2 cellular contexts compared by ENCODE assay signal in the genomic region with DNA sequence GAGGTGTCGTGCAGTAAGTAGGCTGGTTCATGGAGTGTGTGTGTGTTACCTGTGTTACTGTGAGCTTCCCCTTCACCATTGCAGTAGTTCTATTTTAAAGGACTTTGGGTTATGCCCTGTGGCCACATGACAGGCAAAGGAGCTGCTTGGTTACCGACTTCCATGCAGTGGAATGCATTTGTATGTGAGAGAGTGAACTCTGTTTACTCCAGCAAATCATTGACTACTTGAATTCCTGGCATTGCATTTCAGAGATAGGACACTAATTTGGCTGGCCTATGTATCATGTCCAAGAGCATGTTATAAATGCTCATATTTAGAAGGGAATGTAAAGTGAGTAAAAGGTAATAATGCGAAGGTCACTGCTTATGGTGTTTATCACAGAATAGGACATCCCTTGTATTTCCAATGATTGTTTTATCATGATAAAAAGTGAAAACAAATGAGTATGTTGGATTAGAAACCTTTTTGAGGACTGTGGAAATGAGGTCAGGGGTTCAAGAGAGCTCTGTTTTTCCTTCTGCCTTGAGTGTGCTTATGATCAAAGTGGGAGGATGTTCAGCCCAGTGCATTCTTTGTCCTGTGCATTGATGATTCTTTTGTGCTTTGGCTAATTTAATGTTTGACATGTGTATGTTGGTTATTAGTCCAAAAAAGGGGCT.
TF ChIP-seq lines count a peak whose summit lies in the region.

No MANE protein-coding gene starts in this region.

TF ChIP-seq in IMR-90, 13 proteins besides CTCF, POLR2A, EP300 and RAD21:
- TF ChIP-seq, protein P1, sequence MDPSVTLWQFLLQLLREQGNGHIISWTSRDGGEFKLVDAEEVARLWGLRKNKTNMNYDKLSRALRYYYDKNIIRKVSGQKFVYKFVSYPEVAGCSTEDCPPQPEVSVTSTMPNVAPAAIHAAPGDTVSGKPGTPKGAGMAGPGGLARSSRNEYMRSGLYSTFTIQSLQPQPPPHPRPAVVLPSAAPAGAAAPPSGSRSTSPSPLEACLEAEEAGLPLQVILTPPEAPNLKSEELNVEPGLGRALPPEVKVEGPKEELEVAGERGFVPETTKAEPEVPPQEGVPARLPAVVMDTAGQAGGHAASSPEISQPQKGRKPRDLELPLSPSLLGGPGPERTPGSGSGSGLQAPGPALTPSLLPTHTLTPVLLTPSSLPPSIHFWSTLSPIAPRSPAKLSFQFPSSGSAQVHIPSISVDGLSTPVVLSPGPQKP (IDR thresholded peaks at IDR 0.05; ENCODE audit: borderline replicate concordance, low read depth, low read length) = no peak
- TF ChIP-seq BHLHE40 (IDR thresholded peaks at IDR 0.05; ENCODE audit: low read depth, low read length) (no peak), SMC3 (IDR thresholded peaks at IDR 0.05; ENCODE audit: low read depth, low read length) (no peak), MAZ (IDR thresholded peaks at IDR 0.05; ENCODE audit: borderline replicate concordance, low read depth, low read length) (no peak)
- TF ChIP-seq, protein P2, sequence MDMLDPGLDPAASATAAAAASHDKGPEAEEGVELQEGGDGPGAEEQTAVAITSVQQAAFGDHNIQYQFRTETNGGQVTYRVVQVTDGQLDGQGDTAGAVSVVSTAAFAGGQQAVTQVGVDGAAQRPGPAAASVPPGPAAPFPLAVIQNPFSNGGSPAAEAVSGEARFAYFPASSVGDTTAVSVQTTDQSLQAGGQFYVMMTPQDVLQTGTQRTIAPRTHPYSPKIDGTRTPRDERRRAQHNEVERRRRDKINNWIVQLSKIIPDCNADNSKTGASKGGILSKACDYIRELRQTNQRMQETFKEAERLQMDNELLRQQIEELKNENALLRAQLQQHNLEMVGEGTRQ (IDR thresholded peaks at IDR 0.05; ENCODE audit: low read depth, low read length) = peak; percentile 52; the same call in 1 of the 2 replicates

TF ChIP-seq in HepG2, 621 proteins besides CTCF, POLR2A, EP300 and RAD21 (continues in another document):
- TF ChIP-seq HDAC2 (CRISPR knock-in tag; IDR thresholded peaks at IDR 0.05) = peak; percentile 65
- peak; percentile 41; the same call in 1 of the 2 replicates for TF ChIP-seq HNF4G (IDR thresholded peaks at IDR 0.05; ENCODE audit: borderline replicate concordance, low read depth, low read length)
- TF ChIP-seq HNF4G (CRISPR knock-in tag; IDR thresholded peaks at IDR 0.05; ENCODE audit: borderline replicate concordance, low read depth) = no peak
- TF ChIP-seq HOXA3 (CRISPR knock-in tag; IDR thresholded peaks at IDR 0.05) = peak; percentile 43; the same call in 1 of the 2 replicates
- TF ChIP-seq ZFP90 (CRISPR knock-in tag; IDR thresholded peaks at IDR 0.05; ENCODE audit: borderline replicate concordance) = 0 out of 2 replicates have a peak, but pooled peaks have one; percentile 29
- peak; percentile 52; the same call in 1 of the 2 replicates for TF ChIP-seq ZNF331 (CRISPR knock-in tag; IDR thresholded peaks at IDR 0.05)
- TF ChIP-seq NR2F1 (CRISPR knock-in tag; IDR thresholded peaks at IDR 0.05) = peak in 1 of 2 experiments; percentile 22; a peak in 1 of 4 replicates
- TF ChIP-seq SOX6 (IDR thresholded peaks at IDR 0.05) = no peak
- TF ChIP-seq SOX6 (CRISPR knock-in tag; IDR thresholded peaks at IDR 0.05) = peak; percentile 64
- peak; percentile 71; the same call in 1 of the 2 replicates for TF ChIP-seq ZNF747 (CRISPR knock-in tag; IDR thresholded peaks at IDR 0.05; ENCODE audit: borderline replicate concordance)
- peak; percentile 82 for TF ChIP-seq TARDBP (CRISPR knock-in tag; IDR thresholded peaks at IDR 0.05)
- TF ChIP-seq MXD4 (CRISPR knock-in tag; IDR thresholded peaks at IDR 0.05) = peak; percentile 67
- no peak for TF ChIP-seq PAX8 (CRISPR knock-in tag; IDR thresholded peaks at IDR 0.05; ENCODE audit: borderline replicate concordance)
- TF ChIP-seq ZKSCAN8 (CRISPR knock-in tag; IDR thresholded peaks at IDR 0.05; ENCODE audit: borderline replicate concordance) = peak; percentile 49; the same call in 1 of the 2 replicates
- TF ChIP-seq, protein P3, sequence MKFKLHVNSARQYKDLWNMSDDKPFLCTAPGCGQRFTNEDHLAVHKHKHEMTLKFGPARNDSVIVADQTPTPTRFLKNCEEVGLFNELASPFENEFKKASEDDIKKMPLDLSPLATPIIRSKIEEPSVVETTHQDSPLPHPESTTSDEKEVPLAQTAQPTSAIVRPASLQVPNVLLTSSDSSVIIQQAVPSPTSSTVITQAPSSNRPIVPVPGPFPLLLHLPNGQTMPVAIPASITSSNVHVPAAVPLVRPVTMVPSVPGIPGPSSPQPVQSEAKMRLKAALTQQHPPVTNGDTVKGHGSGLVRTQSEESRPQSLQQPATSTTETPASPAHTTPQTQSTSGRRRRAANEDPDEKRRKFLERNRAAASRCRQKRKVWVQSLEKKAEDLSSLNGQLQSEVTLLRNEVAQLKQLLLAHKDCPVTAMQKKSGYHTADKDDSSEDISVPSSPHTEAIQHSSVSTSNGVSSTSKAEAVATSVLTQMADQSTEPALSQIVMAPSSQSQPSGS (CRISPR knock-in tag; IDR thresholded peaks at IDR 0.05) = 0 out of 2 replicates have a peak, but pooled peaks have one; percentile 18
- TF ChIP-seq, protein P4, sequence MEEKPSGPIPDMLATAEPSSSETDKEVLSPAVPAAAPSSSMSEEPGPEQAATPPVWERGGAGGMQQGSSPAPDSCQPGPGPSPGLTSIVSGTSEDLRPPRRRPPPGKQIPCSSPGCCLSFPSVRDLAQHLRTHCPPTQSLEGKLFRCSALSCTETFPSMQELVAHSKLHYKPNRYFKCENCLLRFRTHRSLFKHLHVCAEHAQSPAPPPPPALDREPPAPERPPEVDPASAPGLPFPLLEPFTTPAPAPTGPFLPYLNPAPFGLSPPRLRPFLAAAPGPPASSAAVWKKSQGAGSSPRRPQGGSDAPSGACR (CRISPR knock-in tag; IDR thresholded peaks at IDR 0.05) = peak; percentile 52; the same call in 1 of the 2 replicates
- peak; percentile 54; the same call in 1 of the 2 replicates for TF ChIP-seq YEATS4 (CRISPR knock-in tag; IDR thresholded peaks at IDR 0.05; ENCODE audit: borderline replicate concordance)
- peak; percentile 25; the same call in 1 of the 2 replicates for TF ChIP-seq TCF7 (IDR thresholded peaks at IDR 0.05; ENCODE audit: low read depth)
- TF ChIP-seq HNF4A (CRISPR knock-in tag; IDR thresholded peaks at IDR 0.05) = peak; percentile 77
- TF ChIP-seq, protein P5, sequence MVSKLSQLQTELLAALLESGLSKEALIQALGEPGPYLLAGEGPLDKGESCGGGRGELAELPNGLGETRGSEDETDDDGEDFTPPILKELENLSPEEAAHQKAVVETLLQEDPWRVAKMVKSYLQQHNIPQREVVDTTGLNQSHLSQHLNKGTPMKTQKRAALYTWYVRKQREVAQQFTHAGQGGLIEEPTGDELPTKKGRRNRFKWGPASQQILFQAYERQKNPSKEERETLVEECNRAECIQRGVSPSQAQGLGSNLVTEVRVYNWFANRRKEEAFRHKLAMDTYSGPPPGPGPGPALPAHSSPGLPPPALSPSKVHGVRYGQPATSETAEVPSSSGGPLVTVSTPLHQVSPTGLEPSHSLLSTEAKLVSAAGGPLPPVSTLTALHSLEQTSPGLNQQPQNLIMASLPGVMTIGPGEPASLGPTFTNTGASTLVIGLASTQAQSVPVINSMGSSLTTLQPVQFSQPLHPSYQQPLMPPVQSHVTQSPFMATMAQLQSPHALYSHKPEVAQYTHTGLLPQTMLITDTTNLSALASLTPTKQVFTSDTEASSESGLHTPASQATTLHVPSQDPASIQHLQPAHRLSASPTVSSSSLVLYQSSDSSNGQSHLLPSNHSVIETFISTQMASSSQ (IDR thresholded peaks at IDR 0.05; ENCODE audit: low read depth) = peak; percentile 87
- TF ChIP-seq, protein P5 (CRISPR knock-in tag; IDR thresholded peaks at IDR 0.05; ENCODE audit: borderline replicate concordance) = peak; percentile 90
- peak; percentile 43; the same call in 1 of the 2 replicates for TF ChIP-seq NR2F6 (IDR thresholded peaks at IDR 0.05)
- peak; percentile 66; the same call in 1 of the 2 replicates for TF ChIP-seq NR2F6 (CRISPR knock-in tag; IDR thresholded peaks at IDR 0.05)
- TF ChIP-seq GATA4 (IDR thresholded peaks at IDR 0.05; ENCODE audit: borderline replicate concordance, low read depth) = peak; percentile 60; the same call in 1 of the 2 replicates
- TF ChIP-seq SMC3 (IDR thresholded peaks at IDR 0.05; ENCODE audit: low read length) = peak; percentile 26; the same call in 1 of the 2 replicates
- TF ChIP-seq, protein P6, sequence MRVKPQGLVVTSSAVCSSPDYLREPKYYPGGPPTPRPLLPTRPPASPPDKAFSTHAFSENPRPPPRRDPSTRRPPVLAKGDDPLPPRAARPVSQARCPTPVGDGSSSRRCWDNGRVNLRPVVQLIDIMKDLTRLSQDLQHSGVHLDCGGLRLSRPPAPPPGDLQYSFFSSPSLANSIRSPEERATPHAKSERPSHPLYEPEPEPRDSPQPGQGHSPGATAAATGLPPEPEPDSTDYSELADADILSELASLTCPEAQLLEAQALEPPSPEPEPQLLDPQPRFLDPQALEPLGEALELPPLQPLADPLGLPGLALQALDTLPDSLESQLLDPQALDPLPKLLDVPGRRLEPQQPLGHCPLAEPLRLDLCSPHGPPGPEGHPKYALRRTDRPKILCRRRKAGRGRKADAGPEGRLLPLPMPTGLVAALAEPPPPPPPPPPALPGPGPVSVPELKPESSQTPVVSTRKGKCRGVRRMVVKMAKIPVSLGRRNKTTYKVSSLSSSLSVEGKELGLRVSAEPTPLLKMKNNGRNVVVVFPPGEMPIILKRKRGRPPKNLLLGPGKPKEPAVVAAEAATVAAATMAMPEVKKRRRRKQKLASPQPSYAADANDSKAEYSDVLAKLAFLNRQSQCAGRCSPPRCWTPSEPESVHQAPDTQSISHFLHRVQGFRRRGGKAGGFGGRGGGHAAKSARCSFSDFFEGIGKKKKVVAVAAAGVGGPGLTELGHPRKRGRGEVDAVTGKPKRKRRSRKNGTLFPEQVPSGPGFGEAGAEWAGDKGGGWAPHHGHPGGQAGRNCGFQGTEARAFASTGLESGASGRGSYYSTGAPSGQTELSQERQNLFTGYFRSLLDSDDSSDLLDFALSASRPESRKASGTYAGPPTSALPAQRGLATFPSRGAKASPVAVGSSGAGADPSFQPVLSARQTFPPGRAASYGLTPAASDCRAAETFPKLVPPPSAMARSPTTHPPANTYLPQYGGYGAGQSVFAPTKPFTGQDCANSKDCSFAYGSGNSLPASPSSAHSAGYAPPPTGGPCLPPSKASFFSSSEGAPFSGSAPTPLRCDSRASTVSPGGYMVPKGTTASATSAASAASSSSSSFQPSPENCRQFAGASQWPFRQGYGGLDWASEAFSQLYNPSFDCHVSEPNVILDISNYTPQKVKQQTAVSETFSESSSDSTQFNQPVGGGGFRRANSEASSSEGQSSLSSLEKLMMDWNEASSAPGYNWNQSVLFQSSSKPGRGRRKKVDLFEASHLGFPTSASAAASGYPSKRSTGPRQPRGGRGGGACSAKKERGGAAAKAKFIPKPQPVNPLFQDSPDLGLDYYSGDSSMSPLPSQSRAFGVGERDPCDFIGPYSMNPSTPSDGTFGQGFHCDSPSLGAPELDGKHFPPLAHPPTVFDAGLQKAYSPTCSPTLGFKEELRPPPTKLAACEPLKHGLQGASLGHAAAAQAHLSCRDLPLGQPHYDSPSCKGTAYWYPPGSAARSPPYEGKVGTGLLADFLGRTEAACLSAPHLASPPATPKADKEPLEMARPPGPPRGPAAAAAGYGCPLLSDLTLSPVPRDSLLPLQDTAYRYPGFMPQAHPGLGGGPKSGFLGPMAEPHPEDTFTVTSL (CRISPR knock-in tag; IDR thresholded peaks at IDR 0.05; ENCODE audit: borderline replicate concordance) = peak; percentile 76; the same call in 1 of the 2 replicates
- no peak for TF ChIP-seq ZNF205 (CRISPR knock-in tag; IDR thresholded peaks at IDR 0.05)
- no peak for TF ChIP-seq SIX1 (CRISPR knock-in tag; IDR thresholded peaks at IDR 0.05; ENCODE audit: borderline replicate concordance)
- TF ChIP-seq ZNF441 (CRISPR knock-in tag; IDR thresholded peaks at IDR 0.05; ENCODE audit: borderline replicate concordance) = no peak
- TF ChIP-seq RFX1 (IDR thresholded peaks at IDR 0.05) = no peak
- TF ChIP-seq, protein P7, sequence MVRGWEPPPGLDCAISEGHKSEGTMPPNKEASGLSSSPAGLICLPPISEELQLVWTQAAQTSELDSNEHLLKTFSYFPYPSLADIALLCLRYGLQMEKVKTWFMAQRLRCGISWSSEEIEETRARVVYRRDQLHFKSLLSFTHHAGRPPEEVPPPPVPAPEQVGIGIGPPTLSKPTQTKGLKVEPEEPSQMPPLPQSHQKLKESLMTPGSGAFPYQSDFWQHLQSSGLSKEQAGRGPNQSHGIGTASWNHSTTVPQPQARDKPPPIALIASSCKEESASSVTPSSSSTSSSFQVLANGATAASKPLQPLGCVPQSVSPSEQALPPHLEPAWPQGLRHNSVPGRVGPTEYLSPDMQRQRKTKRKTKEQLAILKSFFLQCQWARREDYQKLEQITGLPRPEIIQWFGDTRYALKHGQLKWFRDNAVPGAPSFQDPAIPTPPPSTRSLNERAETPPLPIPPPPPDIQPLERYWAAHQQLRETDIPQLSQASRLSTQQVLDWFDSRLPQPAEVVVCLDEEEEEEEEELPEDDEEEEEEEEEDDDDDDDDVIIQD (CRISPR knock-in tag; IDR thresholded peaks at IDR 0.05; ENCODE audit: low read depth) = peak; percentile 86
- peak; percentile 35; the same call in 1 of the 2 replicates for TF ChIP-seq NR2C2 (CRISPR knock-in tag; IDR thresholded peaks at IDR 0.05; ENCODE audit: borderline replicate concordance)
- peak; percentile 34; the same call in 1 of the 2 replicates for TF ChIP-seq RCOR2 (CRISPR knock-in tag; IDR thresholded peaks at IDR 0.05)
- peak; percentile 32; the same call in 1 of the 2 replicates for TF ChIP-seq KAT8 (CRISPR knock-in tag; IDR thresholded peaks at IDR 0.05)
- TF ChIP-seq, protein P8, sequence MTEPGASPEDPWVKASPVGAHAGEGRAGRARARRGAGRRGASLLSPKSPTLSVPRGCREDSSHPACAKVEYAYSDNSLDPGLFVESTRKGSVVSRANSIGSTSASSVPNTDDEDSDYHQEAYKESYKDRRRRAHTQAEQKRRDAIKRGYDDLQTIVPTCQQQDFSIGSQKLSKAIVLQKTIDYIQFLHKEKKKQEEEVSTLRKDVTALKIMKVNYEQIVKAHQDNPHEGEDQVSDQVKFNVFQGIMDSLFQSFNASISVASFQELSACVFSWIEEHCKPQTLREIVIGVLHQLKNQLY (CRISPR knock-in tag; IDR thresholded peaks at IDR 0.05) = 0 out of 2 replicates have a peak, but pooled peaks have one; percentile 39
- TF ChIP-seq ZFP82 (CRISPR knock-in tag; IDR thresholded peaks at IDR 0.05; ENCODE audit: borderline replicate concordance) = 0 out of 2 replicates have a peak, but pooled peaks have one; percentile 39
